ENCODE assay signal across 18 cellular contexts in the genomic region with DNA sequence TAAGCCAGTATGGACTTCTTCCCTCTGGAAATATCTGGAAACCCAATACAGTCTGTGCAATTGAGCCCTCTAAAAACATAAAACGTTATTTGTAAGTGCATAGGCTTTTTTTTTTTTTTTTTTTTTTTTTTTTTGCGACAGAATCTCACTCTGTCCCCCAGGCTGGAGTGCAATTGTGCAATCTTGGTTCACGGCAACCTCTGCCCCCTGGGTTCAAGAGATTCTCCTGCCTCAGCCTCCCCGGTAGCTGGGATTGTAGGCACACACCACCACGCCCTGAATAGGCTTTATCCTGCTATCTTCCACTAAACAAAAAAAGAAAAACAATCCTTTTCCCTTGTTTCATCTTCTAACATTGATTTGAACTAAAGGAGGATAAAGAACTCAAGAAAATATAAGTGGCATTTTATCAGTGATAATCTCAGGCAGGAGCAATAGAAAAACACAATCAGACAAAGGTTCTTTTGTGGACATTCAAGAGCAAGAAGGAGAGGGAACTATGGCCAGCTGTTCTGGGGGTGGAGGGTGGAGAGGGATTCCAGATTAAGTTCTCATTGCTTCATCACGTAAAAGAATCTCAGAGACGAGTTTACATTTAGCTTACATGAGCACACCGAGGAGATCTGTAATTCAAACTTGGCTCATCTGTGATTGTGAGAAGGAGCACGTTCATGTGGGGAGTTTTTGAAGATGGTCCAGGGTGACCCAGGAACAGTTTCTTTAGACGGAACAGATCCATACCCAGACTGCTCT.
A peak's percentile ranks its signal among the peaks of the same experiment; 100 is the strongest.
DNase-seq lines count a peak whose midpoint lies in the region; ATAC-seq and TF ChIP-seq lines count a peak whose summit lies in the region.
"Had no signal": no experiment of that assay in that cellular context is flagged by ENCODE, and none has a peak within 500 bp of the region (broad histone marks: within the 10 kb centered on the region; RNA-seq: fewer than 3 reads in every experiment).

No MANE protein-coding gene starts in this region.

- H4K8ac ChIP-seq in H9 (replicated peaks; ENCODE audit: insufficient read length, low read depth, low read length), result no peak overlapping the region

- H3K9ac ChIP-seq in H9 (ENCODE audit: extremely low read depth, insufficient read length, low read length), result no peak overlapping the region
- H3K9ac ChIP-seq: KMS-11 had no signal

- H3K4me3 Mint-ChIP-seq in H9, result no peak overlapping the region
- H3K4me3 Mint-ChIP-seq: activated CD4-positive, alpha-beta memory T cell treated with anti-CD3 and anti-CD28 coated beads, Interleukin-2, amount 10 ng/mL, durations not matched to agents 7 days and 5 days; activated T-helper 1 cell treated with anti-CD3 and anti-CD28 coated beads, Interleukin-12 subunit alpha, Interleukin-12 subunit beta, Interleukin-2, Interleukin-4 antibody, amounts not matched to agents 30 ng/mL and 10 ng/mL and 1 ng/mL, durations not matched to agents 14 hours and 24 hours and 36 hours; naive thymus-derived CD8-positive, alpha-beta T cell had no signal

- H3K4me2 ChIP-seq in H9 (ENCODE audit: insufficient read depth, insufficient read length, low read length), result no peak overlapping the region
- H3K4me2 ChIP-seq: KMS-11 had no signal

- no CpG with 5 or more reads among the region's 10 CpGs for WGBS in H9 (ENCODE audit: extremely low coverage, insufficient read length, low lambda C conversion rate)
- 56 to 62% methylated on average over 10 of the region's 10 CpGs for WGBS in testis, 2 donors

- H3K27me3 Mint-ChIP-seq in H9 (ENCODE audit: low read depth), result no peaks in the 10 kb centered on the region

- no peak overlapping the region for H3T11ph ChIP-seq in H9 (ENCODE audit: low read length)

- H4K91ac ChIP-seq in H9 (ENCODE audit: insufficient read length, low read depth, low read length), result no peak overlapping the region

- no peak overlapping the region for H3K23ac ChIP-seq in H9 (ENCODE audit: insufficient read length, low read depth, low read length)

- H3K9me3 ChIP-seq in vagina (no peaks in the 10 kb centered on the region), H9 (ENCODE audit: control insufficient read depth, low read depth, low read length) (no peaks in the 10 kb centered on the region), testis (no peaks in the 10 kb centered on the region)
- H3K9me3 ChIP-seq: left lung, right lobe of liver had no signal

- H3K27me3 ChIP-seq in vagina (no peaks in the 10 kb centered on the region), H9 (ENCODE audit: insufficient read depth, low read length) (no peaks in the 10 kb centered on the region), testis (no peaks in the 10 kb centered on the region)
- H3K27me3 ChIP-seq: left lung, right lobe of liver had no signal

- no peaks in the 10 kb centered on the region for H3K79me2 ChIP-seq in H9 (ENCODE audit: insufficient read depth, low read length)

- no peak overlapping the region for H2BK20ac ChIP-seq in H9 (ENCODE audit: low read depth, low read length, poor library complexity, severe bottlenecking)

- H3K9me3 Mint-ChIP-seq in H9, result no peaks in the 10 kb centered on the region
- H3K9me3 Mint-ChIP-seq: activated CD4-positive, alpha-beta memory T cell treated with anti-CD3 and anti-CD28 coated beads, Interleukin-2, amount 10 ng/mL, durations not matched to agents 7 days and 5 days; activated T-helper 1 cell treated with anti-CD3 and anti-CD28 coated beads, Interleukin-12 subunit alpha, Interleukin-12 subunit beta, Interleukin-2, Interleukin-4 antibody, amounts not matched to agents 30 ng/mL and 10 ng/mL and 1 ng/mL, durations not matched to agents 14 hours and 24 hours and 36 hours; naive thymus-derived CD8-positive, alpha-beta T cell had no signal

- no peaks in the 10 kb centered on the region for H4K20me1 ChIP-seq in H9 (ENCODE audit: control insufficient read depth, insufficient read depth, insufficient read length)

- no peak for ATAC-seq in HG02870 (IDR thresholded peaks at IDR 0.05; ENCODE audit: unreplicated experiment)
- ATAC-seq: left lung; naive thymus-derived CD8-positive, alpha-beta T cell had no signal

- H3K27ac ChIP-seq in vagina (peak overlapping the region; percentile 67), H9 (ENCODE audit: insufficient read length, low read depth, low read length) (no peak overlapping the region), testis (no peak overlapping the region)
- H3K27ac ChIP-seq: KMS-11, left lung, right lobe of liver had no signal

- H2AK5ac ChIP-seq in H9 (ENCODE audit: insufficient read length, low read length), result no peak overlapping the region

- no peaks in the 10 kb centered on the region for H3K23me2 ChIP-seq in H9 (ENCODE audit: insufficient read length, low read depth, low read length, poor library complexity, severe bottlenecking)

- peaks cover 3 to 6% of the 10 kb centered on the region in 2 experiments; a peak in 3 of 4 replicates for H3K4me1 Mint-ChIP-seq in H9
- H3K4me1 Mint-ChIP-seq: activated CD4-positive, alpha-beta memory T cell treated with anti-CD3 and anti-CD28 coated beads, Interleukin-2, amount 10 ng/mL, durations not matched to agents 7 days and 5 days; naive thymus-derived CD8-positive, alpha-beta T cell had no signal

- H3K36me3 Mint-ChIP-seq in H9 (ENCODE audit: insufficient read depth in 1 of 3, low read depth in 3 of 3), result peaks cover 34 to 73% (median 46%) of the 10 kb centered on the region in 3 experiments

- H3K56ac ChIP-seq in H9 (ENCODE audit: insufficient read length, low read depth, low read length), result no peak overlapping the region

- no peak overlapping the region for H3K4ac ChIP-seq in H9 (ENCODE audit: low read depth, low read length)

- TF ChIP-seq POLR2A in vagina (IDR thresholded peaks at IDR 0.05) (no peak), testis (IDR thresholded peaks at IDR 0.05) (no peak)

- intact Hi-C loops in vagina (cut with DNase I), result no loop called here
- intact Hi-C loops in testis (cut with DNase I; ENCODE audit: low total_unique reads), result no loop called here

- H3K4me1 ChIP-seq in vagina (peaks cover 33% of the 10 kb centered on the region), H9 (ENCODE audit: insufficient read depth, low read length) (0 out of 2 replicates have a peak, but pooled peaks cover 2% of the 10 kb centered on the region), testis (peaks cover under 1% of the 10 kb centered on the region)

- no peak overlapping the region for H3K14ac ChIP-seq in H9 (ENCODE audit: insufficient read depth, low read length)

- peaks cover 0 to 23% of the 10 kb centered on the region in 2 donors for H3K36me3 ChIP-seq in vagina
- H3K36me3 ChIP-seq in testis (ENCODE audit: low read depth, missing control alignments), result no peaks in the 10 kb centered on the region

- H2BK12ac ChIP-seq in H9 (ENCODE audit: insufficient read length, low read depth, low read length), result no peak overlapping the region

- H3K4me3 ChIP-seq in vagina, result no peak overlapping the region
- no peak overlapping the region for H3K4me3 ChIP-seq in testis
- H3K4me3 ChIP-seq: left lung, right lobe of liver had no signal

- H3K18ac ChIP-seq in H9 (ENCODE audit: insufficient read length, low read depth, low read length), result no peak overlapping the region

- no peak for TF ChIP-seq CTCF in vagina (IDR thresholded peaks at IDR 0.05)
- TF ChIP-seq CTCF in H9 (conservative IDR thresholded peaks at IDR 0.05), result no peak
- no peak for TF ChIP-seq CTCF in testis (IDR thresholded peaks at IDR 0.05)

- peak overlapping the region in 1 of 3 experiments; percentile 88; a peak in 3 of 7 replicates for H3K27ac Mint-ChIP-seq in H9
- H3K27ac Mint-ChIP-seq: activated CD4-positive, alpha-beta memory T cell treated with anti-CD3 and anti-CD28 coated beads, Interleukin-2, amount 10 ng/mL, durations not matched to agents 7 days and 5 days; activated T-helper 1 cell treated with anti-CD3 and anti-CD28 coated beads, Interleukin-12 subunit alpha, Interleukin-12 subunit beta, Interleukin-2, Interleukin-4 antibody, amounts not matched to agents 30 ng/mL and 10 ng/mL and 1 ng/mL, durations not matched to agents 14 hours and 24 hours and 36 hours; naive thymus-derived CD8-positive, alpha-beta T cell had no signal

- no peak overlapping the region for H2AFZ ChIP-seq in H9 (ENCODE audit: low read length)

- DNase-seq in MV-4-11 (lab: John Stamatoyannopoulos, UW) (peak; percentile 1), fibroblast of gingiva (ENCODE audit: low read depth) (peak; percentile 70), myocyte (ENCODE audit: low read depth) (peak; percentile 66), vagina (ENCODE audit: extremely low spot score in 2 of 2) (no peak), H9 (no peak), testis (no peak)
- DNase-seq: activated CD4-positive, alpha-beta memory T cell treated with anti-CD3 and anti-CD28 coated beads, Interleukin-2, amount 10 ng/mL, durations not matched to agents 7 days and 5 days; C1 segment of cervical spinal cord; cortex of kidney; erythroblast; left lung; naive thymus-derived CD8-positive, alpha-beta T cell; NCI-H1436 treated with DMSO at 0.1 percent for 48 hours; right lobe of liver; stimulated activated naive CD4-positive, alpha-beta T cell treated with Interleukin-2 at 50 U/mL for 16 hours had no signal

- H2BK5ac ChIP-seq in H9 (ENCODE audit: insufficient read length, low read length), result no peak overlapping the region

- no peaks in the 10 kb centered on the region for H3K79me1 ChIP-seq in H9 (ENCODE audit: insufficient read depth, low read depth, low read length, poor library complexity, severe bottlenecking)

- no peak overlapping the region for H2BK15ac ChIP-seq in H9 (ENCODE audit: low read depth, low read length)

- H4K5ac ChIP-seq in H9 (ENCODE audit: insufficient read length, low read depth, low read length), result no peak overlapping the region

- H2BK120ac ChIP-seq in H9 (ENCODE audit: low read depth, low read length, poor library complexity, severe bottlenecking), result no peak overlapping the region

Comparison
In these comparisons a context has a peak if more than half of its experiments do, and no peak if none do; other contexts are left out.
1. DNase-seq: peak in MV-4-11 (single experiment), fibroblast of gingiva (single experiment) and myocyte (single experiment); none in vagina (0 of 2), H9 (single experiment) and testis (single experiment).